Comparison of ENCODE assay signal across 34 cellular contexts in the genomic region with DNA sequence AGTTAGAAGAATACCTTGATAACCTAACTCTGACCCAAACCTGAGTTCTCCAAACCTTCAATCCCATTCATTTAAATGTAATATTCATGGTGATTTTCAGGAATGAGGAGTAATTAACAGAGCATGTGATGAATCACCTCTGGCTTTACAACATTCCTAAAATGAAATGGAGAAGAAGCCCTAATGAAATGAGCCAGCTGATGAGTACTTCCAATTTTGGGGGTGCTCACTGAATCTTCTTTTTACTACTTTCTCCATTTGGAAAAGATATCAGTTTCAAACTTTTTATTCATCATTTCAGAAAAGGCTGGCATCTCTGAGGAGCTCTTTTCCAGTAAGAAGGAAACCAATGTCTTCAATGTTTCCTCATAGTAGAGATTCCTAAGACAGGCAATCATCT. TPM values are rescaled to one million over a fixed set of nuclear protein-coding genes. Genes with fewer than 3 reads are reported as not detected.
"Had no signal": no experiment of that assay in that cellular context is flagged by ENCODE, and none has a peak within 500 bp of the region (broad histone marks: within the 10 kb centered on the region; RNA-seq: fewer than 3 reads in every experiment).

No MANE protein-coding gene starts in this region.

- H3K27ac ChIP-seq: brain microvascular endothelial cell, cardiac muscle cell had no signal

- H3K4me1 Mint-ChIP-seq: activated CD4-positive, alpha-beta T cell treated with anti-CD3 and anti-CD28 coated beads, Interleukin-2, amount 10 ng/mL, durations not matched to agents 24 days and 14 days; activated naive CD8-positive, alpha-beta T cell treated with anti-CD3 and anti-CD28 coated beads for 36 hours; activated T-helper 17 cell treated with anti-CD3 and anti-CD28 coated beads, Interleukin-2, amount 50 U/mL, for 72 hours had no signal

- H3K4me3 Mint-ChIP-seq: activated CD4-positive, alpha-beta T cell treated with anti-CD3 and anti-CD28 coated beads, Interleukin-2, amount 10 ng/mL, durations not matched to agents 24 days and 14 days; activated CD8-positive, alpha-beta T cell treated with anti-CD3 and anti-CD28 coated beads for 36 hours; activated naive CD8-positive, alpha-beta T cell treated with anti-CD3 and anti-CD28 coated beads for 36 hours; activated T-cell treated with anti-CD3 and anti-CD28 coated beads, Interleukin-2, amount 50 U/mL, for 72 hours; activated T-helper 17 cell treated with anti-CD3 and anti-CD28 coated beads, Interleukin-2, amount 50 U/mL, for 72 hours; T-helper 2 cell treated with Interferon-gamma antibody and Interleukin-4, amounts not matched to agents 5 μg/mL and 100 μg/mL, for 36 hours had no signal

- H3K36me3 Mint-ChIP-seq: activated naive CD8-positive, alpha-beta T cell treated with anti-CD3 and anti-CD28 coated beads for 36 hours had no signal

- H3K4me3 ChIP-seq: cardiac muscle cell, MG63 had no signal

- H3K36me3 ChIP-seq: brain microvascular endothelial cell, cardiac muscle cell, MG63 had no signal

- H3K27me3 Mint-ChIP-seq: activated CD4-positive, alpha-beta T cell treated with anti-CD3 and anti-CD28 coated beads, Interleukin-2, amount 10 ng/mL, durations not matched to agents 24 days and 14 days; activated CD8-positive, alpha-beta T cell treated with anti-CD3 and anti-CD28 coated beads for 36 hours; activated naive CD8-positive, alpha-beta T cell treated with anti-CD3 and anti-CD28 coated beads for 36 hours; activated T-helper 17 cell treated with anti-CD3 and anti-CD28 coated beads, Interleukin-2, amount 50 U/mL, for 72 hours had no signal

- DNase-seq: activated CD4-positive, alpha-beta T cell treated with anti-CD3 and anti-CD28 coated beads, Interleukin-2, amount 10 ng/mL, durations not matched to agents 24 days and 14 days; activated CD4-positive, alpha-beta T cell treated with anti-CD3 and anti-CD28 coated beads, Interleukin-2, amount 50 U/mL, for 4 hours; activated CD8-positive, alpha-beta T cell treated with anti-CD3 and anti-CD28 coated beads for 36 hours; activated effector memory CD4-positive, alpha-beta T cell treated with anti-CD3 and anti-CD28 coated beads, Interleukin-2, amount 50 U/mL, for 16 hours; activated naive CD4-positive, alpha-beta T cell; activated naive CD4-positive, alpha-beta T cell treated with anti-CD3 and anti-CD28 coated beads, Interleukin-2, amount 50 U/mL, for 16 hours; activated naive CD8-positive, alpha-beta T cell treated with anti-CD3 and anti-CD28 coated beads for 36 hours; activated T-cell treated with anti-CD3 and anti-CD28 coated beads, Interleukin-2, amount 50 U/mL, for 1 hour; activated T-cell treated with anti-CD3 and anti-CD28 coated beads, Interleukin-2, amount 50 U/mL, for 72 hours; amniotic stem cell; aorta; brain microvascular endothelial cell; Kasumi-1; KG1; MG63; NCI-H1048; NCI-H1105 treated with DMSO at 0.1 percent for 48 hours; NCI-H1436; NCI-H1694; NCI-H1930; NCI-H2081 treated with DMSO at 0.1 percent for 48 hours; NCI-H226; NCI-H446 treated with DMSO at 0.1 percent for 48 hours; NCI-H524; NCI-H82; SIG-M5 had no signal

- H3K9me3 ChIP-seq: MG63 had no signal

- H3K27me3 ChIP-seq: brain microvascular endothelial cell, cardiac muscle cell, MG63 had no signal

- ATAC-seq: activated CD8-positive, alpha-beta T cell treated with anti-CD3 and anti-CD28 coated beads for 36 hours; activated T-cell treated with anti-CD3 and anti-CD28 coated beads, Interleukin-2, amount 50 U/mL, for 72 hours; activated T-helper 17 cell treated with anti-CD3 and anti-CD28 coated beads, Interleukin-2, amount 50 U/mL, for 72 hours; Panc1; SK-N-SH treated with all-trans-retinoic acid at 6 μM for 48 hours had no signal

- H3K27ac Mint-ChIP-seq: activated CD4-positive, alpha-beta T cell treated with anti-CD3 and anti-CD28 coated beads, Interleukin-2, amount 10 ng/mL, durations not matched to agents 24 days and 14 days; activated CD8-positive, alpha-beta T cell treated with anti-CD3 and anti-CD28 coated beads for 36 hours; activated naive CD8-positive, alpha-beta T cell treated with anti-CD3 and anti-CD28 coated beads for 36 hours; activated T-cell treated with anti-CD3 and anti-CD28 coated beads, Interleukin-2, amount 50 U/mL, for 72 hours; activated T-helper 17 cell treated with anti-CD3 and anti-CD28 coated beads, Interleukin-2, amount 50 U/mL, for 72 hours; T-helper 2 cell treated with Interferon-gamma antibody and Interleukin-4, amounts not matched to agents 5 μg/mL and 100 μg/mL, for 36 hours had no signal

RNA-seq across cellular contexts. Expression of a gene that starts 2.9 kb away (rescaled TPM):
- total RNA-seq: activated CD4-positive, alpha-beta T cell treated with anti-CD3 and anti-CD28 coated beads, Interleukin-2, amount 10 ng/mL, durations not matched to agents 24 days and 14 days; activated CD8-positive, alpha-beta memory T cell treated with anti-CD3 and anti-CD28 coated beads for 36 hours; activated CD8-positive, alpha-beta T cell treated with anti-CD3 and anti-CD28 coated beads for 36 hours; activated naive CD8-positive, alpha-beta T cell treated with anti-CD3 and anti-CD28 coated beads for 36 hours; activated T-cell treated with anti-CD3 and anti-CD28 coated beads, Interleukin-2, amount 50 U/mL, for 72 hours; activated T-helper 17 cell treated with anti-CD3 and anti-CD28 coated beads, Interleukin-2, amount 50 U/mL, for 72 hours; RPMI7951; T-helper 1 cell treated with Interleukin-12 subunit alpha and Interleukin-12 subunit beta and Interleukin-4 antibody, amounts not matched to agents 30 ng/mL and 1 ng/mL, for 36 hours had no signal
